ENCODE assay signal across 8 cellular contexts in genomic region chrX:148609766-148610698, GRCh38.
DNase-seq lines count a peak whose midpoint lies in the region; ATAC-seq and TF ChIP-seq lines count a peak whose summit lies in the region.
"Had no signal": no experiment of that assay in that cellular context is flagged by ENCODE, and none has a peak within 500 bp of the region (broad histone marks: within the 10 kb centered on the region; RNA-seq: fewer than 3 reads in every experiment).

No MANE protein-coding gene starts in this region.

- CTCF ChIA-PET in activated CD4-positive, alpha-beta T cell treated with anti-CD3 and anti-CD28 coated beads, Interleukin-2, amount 10 ng/mL, durations not matched to agents 7 days and 5 days (lab: Charles Lee) = interaction anchor here (1.5 kb wide), 1 partner anchor 507 kb away, joined by 3 read pairs; no protein-coding TSS in a partner anchor

- ATAC-seq in GM19023 (IDR thresholded peaks at IDR 0.05; ENCODE audit: unreplicated experiment) (peak; percentile 67), HG02642 (IDR thresholded peaks at IDR 0.05; ENCODE audit: poor library complexity, unreplicated experiment) (peak; percentile 88)

- WGBS in sigmoid colon, 2 donors = 43 to 67% methylated on average over 6 of the region's 6 CpGs

- H3K36me3 Mint-ChIP-seq in activated CD4-positive, alpha-beta T cell treated with anti-CD3 and anti-CD28 coated beads, Interleukin-2, amount 10 ng/mL, durations not matched to agents 7 days and 5 days (ENCODE audit: low read depth) = no peaks in the 10 kb centered on the region

- H3K27ac ChIP-seq in sigmoid colon = no peak overlapping the region
- H3K27ac ChIP-seq: SJCRH30 had no signal

- no peaks in the 10 kb centered on the region for H3K27me3 ChIP-seq in sigmoid colon
- H3K27me3 ChIP-seq: SJCRH30 had no signal

- no peaks in the 10 kb centered on the region for H3K9me3 Mint-ChIP-seq in activated CD4-positive, alpha-beta T cell treated with anti-CD3 and anti-CD28 coated beads, Interleukin-2, amount 10 ng/mL, durations not matched to agents 7 days and 5 days

- POLR2A ChIA-PET in activated CD4-positive, alpha-beta T cell treated with anti-CD3 and anti-CD28 coated beads, Interleukin-2, amount 10 ng/mL, durations not matched to agents 7 days and 5 days (lab: Charles Lee) = no interaction called here

- no peaks in the 10 kb centered on the region for H3K27me3 Mint-ChIP-seq in activated CD4-positive, alpha-beta T cell treated with anti-CD3 and anti-CD28 coated beads, Interleukin-2, amount 10 ng/mL, durations not matched to agents 7 days and 5 days

- H3K9me3 ChIP-seq in sigmoid colon = no peaks in the 10 kb centered on the region
- H3K9me3 ChIP-seq: SJCRH30 had no signal

- no peak for TF ChIP-seq EP300 in sigmoid colon (IDR thresholded peaks at IDR 0.05)

- DNase-seq in NCI-H524 (lab: John Stamatoyannopoulos, UW) = peak; percentile 53 to 79
- peak; percentile 57 for DNase-seq in iPS-NIHi7 (ENCODE audit: extremely low spot score)
- DNase-seq in DMS114 treated with DMSO at 0.1 percent for 48 hours (lab: John Stamatoyannopoulos, UW; ENCODE audit: unreplicated experiment) = no peak
- DNase-seq in activated CD4-positive, alpha-beta T cell treated with anti-CD3 and anti-CD28 coated beads, Interleukin-2, amount 10 ng/mL, durations not matched to agents 7 days and 5 days = no peak
- DNase-seq in sigmoid colon = no peak

- H3K4me1 ChIP-seq in sigmoid colon = no peaks in the 10 kb centered on the region
- H3K4me1 ChIP-seq: SJCRH30 had no signal

- no peak for TF ChIP-seq CTCF in sigmoid colon (IDR thresholded peaks at IDR 0.05)

- intact Hi-C loops in sigmoid colon (cut with DNase I) = no loop called here

- H3K4me3 ChIP-seq in sigmoid colon = no peak overlapping the region
- H3K4me3 ChIP-seq: SJCRH30 had no signal

- no peak overlapping the region for H3K27ac Mint-ChIP-seq in activated CD4-positive, alpha-beta T cell treated with anti-CD3 and anti-CD28 coated beads, Interleukin-2, amount 10 ng/mL, durations not matched to agents 7 days and 5 days

- H3K4me3 Mint-ChIP-seq in activated CD4-positive, alpha-beta T cell treated with anti-CD3 and anti-CD28 coated beads, Interleukin-2, amount 10 ng/mL, durations not matched to agents 7 days and 5 days = no peak overlapping the region

- H3K36me3 ChIP-seq in sigmoid colon = no peaks in the 10 kb centered on the region
- H3K36me3 ChIP-seq: SJCRH30 had no signal

- no peak for TF ChIP-seq POLR2A in sigmoid colon (IDR thresholded peaks at IDR 0.05)

- peaks cover 5% of the 10 kb centered on the region for H3K4me1 Mint-ChIP-seq in activated CD4-positive, alpha-beta T cell treated with anti-CD3 and anti-CD28 coated beads, Interleukin-2, amount 10 ng/mL, durations not matched to agents 7 days and 5 days

Comparison
In these comparisons a context has a peak if more than half of its experiments do, and no peak if none do; other contexts are left out.
1. DNase-seq: peak in NCI-H524 (2 of 2) and iPS-NIHi7 (single experiment); none in DMS114 treated with DMSO at 0.1 percent for 48 hours (single experiment), activated CD4-positive, alpha-beta T cell treated with anti-CD3 and anti-CD28 coated beads, Interleukin-2, amount 10 ng/mL, durations not matched to agents 7 days and 5 days (single experiment) and sigmoid colon (single experiment).